ENCODE assay signal across 19 cellular contexts in genomic region chr12:8813963-8814362, GRCh38. TPM values are rescaled to one million over a fixed set of nuclear protein-coding genes. Genes with fewer than 3 reads are reported as not detected.
"Had no signal": no experiment of that assay in that cellular context is flagged by ENCODE, and none has a peak within 500 bp of the region (broad histone marks: within the 10 kb centered on the region; RNA-seq: fewer than 3 reads in every experiment).

No MANE protein-coding gene starts in this region.

- H3K36me3 ChIP-seq: ascending aorta, right atrium auricular region, transverse colon, WERI-Rb-1 had no signal

- H3K36me3 Mint-ChIP-seq: natural killer cell treated with Interleukin-12 subunit alpha and Interleukin-12 subunit beta and Interleukin-15 and Interleukin-18, amount 100 ng/mL, for 72 hours had no signal

- H3K4me3 ChIP-seq: ascending aorta, hepatocyte, right atrium auricular region, skin epidermis, transverse colon had no signal

- H3K4me1 ChIP-seq: ascending aorta, right atrium auricular region, transverse colon had no signal

- H3K27me3 ChIP-seq: ascending aorta, hepatocyte, right atrium auricular region, transverse colon had no signal

- H3K9me3 Mint-ChIP-seq: activated naive CD4-positive, alpha-beta T cell treated with anti-CD3 and anti-CD28 coated beads for 36 hours; natural killer cell treated with Interleukin-12 subunit alpha and Interleukin-12 subunit beta and Interleukin-15 and Interleukin-18, amount 100 ng/mL, for 72 hours had no signal

- H3K9me3 ChIP-seq: ascending aorta, right atrium auricular region, transverse colon had no signal

- ATAC-seq: activated CD8-positive, alpha-beta T cell treated with anti-CD3 and anti-CD28 coated beads, Interleukin-2, amount 10 ng/mL, durations not matched to agents 7 days and 5 days; natural killer cell treated with Interleukin-12 subunit alpha and Interleukin-12 subunit beta and Interleukin-15 and Interleukin-18, amount 100 ng/mL, for 72 hours; T-helper 17 cell had no signal

- H3K27ac Mint-ChIP-seq: activated CD8-positive, alpha-beta T cell treated with anti-CD3 and anti-CD28 coated beads, Interleukin-2, amount 10 ng/mL, durations not matched to agents 7 days and 5 days; activated naive CD4-positive, alpha-beta T cell treated with anti-CD3 and anti-CD28 coated beads for 36 hours; natural killer cell treated with Interleukin-12 subunit alpha and Interleukin-12 subunit beta and Interleukin-15 and Interleukin-18, amount 100 ng/mL, for 72 hours; progenitor cell of endocrine pancreas; T-helper 17 cell had no signal

- DNase-seq: activated CD4-positive, alpha-beta T cell treated with anti-CD3 and anti-CD28 coated beads for 48 hours; activated CD8-positive, alpha-beta memory T cell treated with anti-CD3 and anti-CD28 coated beads, Interleukin-2, amount 50 U/mL, for 4 hours; activated CD8-positive, alpha-beta T cell treated with anti-CD3 and anti-CD28 coated beads, Interleukin-2, amount 10 ng/mL, durations not matched to agents 7 days and 5 days; activated naive CD4-positive, alpha-beta T cell treated with anti-CD3 and anti-CD28 coated beads for 36 hours; dermis blood vessel endothelial cell; occipital lobe; stimulated activated CD4-positive, alpha-beta T cell treated with anti-CD3 and anti-CD28 coated beads, Interleukin-4, amount 100 ng/mL, for 24 hours; stimulated activated naive CD4-positive, alpha-beta T cell treated with Interleukin-2 at 50 U/mL for 16 hours; T-helper 17 cell; transverse colon; WERI-Rb-1 had no signal

- H3K27me3 Mint-ChIP-seq: natural killer cell treated with Interleukin-12 subunit alpha and Interleukin-12 subunit beta and Interleukin-15 and Interleukin-18, amount 100 ng/mL, for 72 hours; T-helper 17 cell had no signal

- H3K27ac ChIP-seq: ascending aorta, hepatocyte, right atrium auricular region, transverse colon, WERI-Rb-1 had no signal

- H3K4me3 Mint-ChIP-seq: activated CD8-positive, alpha-beta T cell treated with anti-CD3 and anti-CD28 coated beads, Interleukin-2, amount 10 ng/mL, durations not matched to agents 7 days and 5 days; activated naive CD4-positive, alpha-beta T cell treated with anti-CD3 and anti-CD28 coated beads for 36 hours; natural killer cell treated with Interleukin-12 subunit alpha and Interleukin-12 subunit beta and Interleukin-15 and Interleukin-18, amount 100 ng/mL, for 72 hours; T-helper 17 cell had no signal

RNA-seq across cellular contexts. Expression of gene A2ML1, which starts 8.5 kb away (rescaled TPM):
- total RNA-seq: activated CD8-positive, alpha-beta T cell treated with anti-CD3 and anti-CD28 coated beads, Interleukin-2, amount 10 ng/mL, durations not matched to agents 7 days and 5 days; activated naive CD4-positive, alpha-beta T cell treated with anti-CD3 and anti-CD28 coated beads for 36 hours; ascending aorta; dermis blood vessel endothelial cell; epithelial cell of proximal tubule; mesenteric fat pad; natural killer cell treated with Interleukin-12 subunit alpha and Interleukin-12 subunit beta and Interleukin-15 and Interleukin-18, amount 100 ng/mL, for 72 hours; T-helper 17 cell; transverse colon had no signal
